24 cellular contexts compared by ENCODE assay signal in the genomic region with DNA sequence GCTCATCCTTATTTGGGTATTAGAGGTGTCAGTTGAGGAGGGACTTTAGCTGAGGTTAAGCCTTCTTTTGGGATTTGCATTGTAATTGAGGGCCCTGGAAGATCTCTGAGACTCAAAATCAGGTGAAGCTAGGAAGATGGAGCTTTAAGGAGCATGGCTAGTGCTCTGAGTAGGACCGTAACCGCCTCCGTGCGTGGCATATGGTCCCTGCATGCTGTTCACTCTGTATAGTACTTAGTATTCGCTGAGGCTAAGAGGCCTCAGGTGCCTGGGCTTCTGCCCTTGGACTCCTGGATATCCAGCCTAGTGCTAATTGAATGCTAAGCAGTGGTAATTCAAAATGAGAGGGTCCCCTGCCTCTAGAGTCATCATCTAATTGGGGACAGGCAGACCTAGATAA. TPM values are rescaled to one million over a fixed set of nuclear protein-coding genes. Genes with fewer than 3 reads are reported as not detected.
DNase-seq lines count a peak whose midpoint lies in the region; ATAC-seq and TF ChIP-seq lines count a peak whose summit lies in the region.
"Had no signal": no experiment of that assay in that cellular context is flagged by ENCODE, and none has a peak within 500 bp of the region (broad histone marks: within the 10 kb centered on the region; RNA-seq: fewer than 3 reads in every experiment).

No MANE protein-coding gene starts in this region.

- H3K27ac ChIP-seq in WERI-Rb-1, result peak overlapping the region; percentile 72
- H3K27ac ChIP-seq: SJSA1 had no signal

- no peak for ATAC-seq in GM18868 (IDR thresholded peaks at IDR 0.05; ENCODE audit: unreplicated experiment)
- ATAC-seq: CD8-positive, alpha-beta T cell; GM23338; Right ventricle myocardium inferior had no signal

- H3K4me3 ChIP-seq in WERI-Rb-1 (ENCODE audit: low read depth, low read length), result no peak overlapping the region; the same call in 1 of the 2 replicates
- H3K4me3 ChIP-seq: GM23338, MG63, SJSA1 had no signal

- H3K27ac Mint-ChIP-seq in neural crest cell (ENCODE audit: unreplicated experiment), result peak overlapping the region; percentile 52
- H3K27ac Mint-ChIP-seq: CD8-positive, alpha-beta T cell; GM23338 had no signal

- H3K9me3 ChIP-seq in WERI-Rb-1 (ENCODE audit: severe bottlenecking), result no peaks in the 10 kb centered on the region
- H3K9me3 ChIP-seq: MG63, SJSA1 had no signal

- no peak overlapping the region for H3K4me3 Mint-ChIP-seq in neural crest cell
- H3K4me3 Mint-ChIP-seq: CD8-positive, alpha-beta T cell; GM23338 had no signal

- H3K36me3 Mint-ChIP-seq in neural crest cell (ENCODE audit: low read depth), result peaks cover 8% of the 10 kb centered on the region

- peaks cover 5% of the 10 kb centered on the region; the same call in 1 of the 2 replicates for H3K36me3 ChIP-seq in WERI-Rb-1

- no peaks in the 10 kb centered on the region for H3K27me3 Mint-ChIP-seq in neural crest cell (ENCODE audit: low read depth)

- no peaks in the 10 kb centered on the region for H3K4me1 Mint-ChIP-seq in neural crest cell
- H3K4me1 Mint-ChIP-seq: GM23338 had no signal

- TF ChIP-seq CTCF in WERI-Rb-1 (IDR thresholded peaks at IDR 0.05; ENCODE audit: low read depth, low read length) (no peak), neural crest cell (conservative IDR thresholded peaks at IDR 0.05) (no peak)

- H3K27me3 ChIP-seq in WERI-Rb-1 (ENCODE audit: insufficient read depth, low read depth, severe bottlenecking), result no peaks in the 10 kb centered on the region
- H3K27me3 ChIP-seq: MG63, SJSA1 had no signal

- H3K9me3 Mint-ChIP-seq in neural crest cell, result no peaks in the 10 kb centered on the region
- H3K9me3 Mint-ChIP-seq: CD8-positive, alpha-beta T cell; GM23338 had no signal

- DNase-seq in D341Med (ENCODE audit: low spot score) (peak; percentile 50), NCI-H524 (lab: John Stamatoyannopoulos, UW) (peak; percentile 95 to 97), WERI-Rb-1 (peak; percentile 93), neural crest cell (ENCODE audit: low read depth, low spot score) (no peak), UCSD-AML1 (lab: John Stamatoyannopoulos, UW; ENCODE audit: unreplicated experiment) (no peak)
- no peak for DNase-seq in NK-92 treated with Interleukin-12 subunit alpha and Interleukin-12 subunit beta, amount 100 ng/mL, for 24 hours (lab: John Stamatoyannopoulos, UW)
- DNase-seq in activated CD8-positive, alpha-beta memory T cell treated with anti-CD3 and anti-CD28 coated beads for 24 hours, result no peak
- DNase-seq: AML-193; C1 segment of cervical spinal cord; CD8-positive, alpha-beta T cell; EL; MG63; NCI-H1417; NCI-H1694 treated with DMSO at 0.1 percent for 48 hours; NCI-H446 treated with DMSO at 0.1 percent for 48 hours; NCI-H748 treated with DMSO at 0.1 percent for 48 hours; OCI-M1; T-helper 1 cell had no signal

RNA-seq across cellular contexts. Expression of gene NSUN4, which starts 22.5 kb away (rescaled TPM):
- total RNA-seq in neural crest cell, result 32.7 and 33.3 TPM in 2 replicates

RNA-seq across cellular contexts. Expression of gene FAAH, which starts 31.0 kb away (rescaled TPM):
- 16.2 and 17.4 TPM in 2 replicates for total RNA-seq in neural crest cell
- total RNA-seq: A172, LHCN-M2 had no signal

RNA-seq across cellular contexts. Expression of gene UQCRH, which starts 59.6 kb away (rescaled TPM):
- total RNA-seq in neural crest cell, result 325 and 341 TPM in 2 replicates

RNA-seq across cellular contexts. Expression of gene LRRC41, which starts 59.7 kb away (rescaled TPM):
- 99.0 and 102 TPM in 2 replicates for total RNA-seq in neural crest cell

Comparison
In these comparisons a context has a peak if more than half of its experiments do, and no peak if none do; other contexts are left out.
1. DNase-seq: peak in D341Med (single experiment), NCI-H524 (2 of 2) and WERI-Rb-1 (single experiment); none in neural crest cell (single experiment), NK-92 treated with Interleukin-12 subunit alpha and Interleukin-12 subunit beta, amount 100 ng/mL, for 24 hours (single experiment), UCSD-AML1 (single experiment) and activated CD8-positive, alpha-beta memory T cell treated with anti-CD3 and anti-CD28 coated beads for 24 hours (single experiment).